In genomic region chr9:596701-597100, GRCh38 we compare ENCODE assay signal across 8 cellular contexts.
"Had no signal": no experiment of that assay in that cellular context is flagged by ENCODE, and none has a peak within 500 bp of the region (broad histone marks: within the 10 kb centered on the region; RNA-seq: fewer than 3 reads in every experiment).

No MANE protein-coding gene starts in this region.

- H3K4me3 ChIP-seq: GM23338 had no signal

- ATAC-seq: GM23338, HepG2 had no signal

- FAIRE-seq: H1, H54, HepG2 had no signal

- H3K4me2 ChIP-seq: GM23338 had no signal

- H3K27ac ChIP-seq: HL-60 had no signal

- DNase-seq: H9, HCEC 1CT, KBM-7 had no signal
